ENCODE assay signal across 17 cellular contexts in the genomic region with DNA sequence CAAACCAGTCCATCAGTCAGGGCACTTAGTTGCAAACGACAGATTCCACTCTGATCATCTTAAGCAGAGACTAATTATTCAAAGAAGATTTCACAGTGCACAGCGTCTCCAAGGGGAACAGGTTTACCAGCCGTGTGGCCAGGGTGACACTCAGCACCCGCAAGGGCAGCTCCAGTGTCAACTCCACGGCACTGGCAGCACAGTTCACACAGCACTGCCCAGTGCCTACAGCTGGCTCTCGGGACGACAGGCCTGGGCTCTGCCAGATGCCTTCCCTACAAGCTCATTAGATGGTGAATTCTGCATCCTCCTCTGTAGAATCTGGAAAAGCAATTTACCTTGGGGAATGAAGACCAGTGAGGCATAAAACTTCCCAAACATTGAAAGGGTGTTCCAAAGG. TPM values are rescaled to one million over a fixed set of nuclear protein-coding genes. Genes with fewer than 3 reads are reported as not detected.
DNase-seq lines count a peak whose midpoint lies in the region; ATAC-seq and TF ChIP-seq lines count a peak whose summit lies in the region.
"Had no signal": no experiment of that assay in that cellular context is flagged by ENCODE, and none has a peak within 500 bp of the region (broad histone marks: within the 10 kb centered on the region; RNA-seq: fewer than 3 reads in every experiment).

No MANE protein-coding gene starts in this region.

- no peak overlapping the region for H3K4me3 ChIP-seq in BLaER1 treated with 17β-estradiol and CSF1 and Interleukin-3, amounts not matched to agents 10 nM and 100 nM
- H3K4me3 ChIP-seq in DOHH2 (ENCODE audit: low read length) (peak overlapping the region; percentile 71), right cardiac atrium (ENCODE audit: low read length) (no peak overlapping the region), spleen (peak overlapping the region in 1 of 8 donors; percentile 44)
- H3K4me3 ChIP-seq: K562 had no signal

- no peak for TF ChIP-seq POLR2A in spleen (IDR thresholded peaks at IDR 0.05)

- intact Hi-C loops in right cardiac atrium (cut with DNase I) (no loop called here), spleen (cut with DNase I; ENCODE audit: low total_unique reads) (no loop called here)

- WGBS in right cardiac atrium, result 60% methylated on average over 7 of the region's 7 CpGs
- 61 to 77% (median 75%) methylated on average over 4 to 7 of the region's 7 CpGs for whole genome bisulfite sequencing in spleen, 5 donors

- no peaks in the 10 kb centered on the region for H3K9me2 ChIP-seq in DOHH2 (replicated peaks; ENCODE audit: control insufficient read depth, low read length)

- peak overlapping the region in 6 of 11 experiments; percentile 15 to 76 (median 72); a peak in 11 of 22 replicates for H3K9ac ChIP-seq in BLaER1 treated with 17β-estradiol and CSF1 and Interleukin-3, amounts not matched to agents 10 nM and 100 nM

- DNase-seq in right cardiac atrium (no peak), spleen (peak; percentile 82)
- DNase-seq: ACHN, DMS 273 treated with DMSO at 0.1 percent for 48 hours, GOT3, NCI-H1105 treated with DMSO at 0.1 percent for 48 hours, NCI-H1694 treated with DMSO at 0.1 percent for 48 hours had no signal

- no peaks in the 10 kb centered on the region for H3K79me2 ChIP-seq in DOHH2 (ENCODE audit: control insufficient read depth, low read length)

- no peaks in the 10 kb centered on the region for H4K20me1 ChIP-seq in BLaER1 treated with 17β-estradiol and CSF1 and Interleukin-3, amounts not matched to agents 10 nM and 100 nM
- H4K20me1 ChIP-seq in DOHH2 (ENCODE audit: control insufficient read depth, insufficient read depth, low read depth, low read length), result no peaks in the 10 kb centered on the region

- no peaks in the 10 kb centered on the region for H3K27me3 ChIP-seq in BLaER1 treated with 17β-estradiol and CSF1 and Interleukin-3, amounts not matched to agents 10 nM and 100 nM
- H3K27me3 ChIP-seq in DOHH2 (ENCODE audit: control insufficient read depth, low read length), result no peaks in the 10 kb centered on the region
- no peaks in the 10 kb centered on the region for H3K27me3 ChIP-seq in right cardiac atrium (ENCODE audit: control insufficient read depth, insufficient read depth)
- no peaks in the 10 kb centered on the region for H3K27me3 ChIP-seq in spleen (replicated peaks in 1 of 7)

- peaks cover 7 to 78% (median 27%) of the 10 kb centered on the region in 10 experiments for H3K4me1 ChIP-seq in BLaER1 treated with 17β-estradiol and CSF1 and Interleukin-3, amounts not matched to agents 10 nM and 100 nM
- H3K4me1 ChIP-seq in DOHH2 (ENCODE audit: control insufficient read depth, low read length), result peaks cover 38% of the 10 kb centered on the region
- H3K4me1 ChIP-seq in right cardiac atrium (ENCODE audit: control insufficient read depth, insufficient read depth, low read length), result peaks cover 4% of the 10 kb centered on the region
- peaks cover 7 to 56% (median 36%) of the 10 kb centered on the region in 6 donors for H3K4me1 ChIP-seq in spleen

- H3F3A ChIP-seq in DOHH2 (ENCODE audit: control insufficient read depth, insufficient read depth), result 0 out of 2 replicates have a peak, but pooled peaks cover 3% of the 10 kb centered on the region

- peaks cover 9 to 32% (median 16%) of the 10 kb centered on the region in 11 experiments for H3K9me3 ChIP-seq in BLaER1 treated with 17β-estradiol and CSF1 and Interleukin-3, amounts not matched to agents 10 nM and 100 nM (replicated peaks in 1 of 11)
- H3K9me3 ChIP-seq in DOHH2 (ENCODE audit: control insufficient read depth, insufficient read depth, low read length), result peaks cover 8% of the 10 kb centered on the region
- H3K9me3 ChIP-seq in right cardiac atrium (ENCODE audit: control insufficient read depth, low read length), result no peaks in the 10 kb centered on the region
- no peaks in the 10 kb centered on the region for H3K9me3 ChIP-seq in spleen

- H3K27ac ChIP-seq in BLaER1 treated with 17β-estradiol and CSF1 and Interleukin-3, amounts not matched to agents 10 nM and 100 nM, result peak overlapping the region in 9 of 11 experiments; percentile 14 to 95 (median 77); a peak in 16 of 22 replicates
- H3K27ac ChIP-seq in DOHH2 (ENCODE audit: low read depth, low read length), result peak overlapping the region; percentile 83
- H3K27ac ChIP-seq in right cardiac atrium (ENCODE audit: low read length), result peak overlapping the region; percentile 26
- H3K27ac ChIP-seq in spleen, result peak overlapping the region; percentile 35 to 95 (median 85)

- ATAC-seq in right cardiac atrium (peak in 1 of 2 donors; percentile 23), GM19324 (IDR thresholded peaks at IDR 0.05; ENCODE audit: low FRiP score, unreplicated experiment) (no peak), GM18519 (IDR thresholded peaks at IDR 0.05; ENCODE audit: low FRiP score, unreplicated experiment) (no peak), HG02885 (IDR thresholded peaks at IDR 0.05; ENCODE audit: poor library complexity, unreplicated experiment) (no peak)
- ATAC-seq: HCT116, K562, SK-N-SH treated with all-trans-retinoic acid at 6 μM for 48 hours had no signal

- H3K4me2 ChIP-seq in BLaER1 treated with 17β-estradiol and CSF1 and Interleukin-3, amounts not matched to agents 10 nM and 100 nM, result peak overlapping the region in 10 of 11 experiments; percentile 17 to 88 (median 69); a peak in 15 of 22 replicates
- peak overlapping the region; percentile 95 for H3K4me2 ChIP-seq in DOHH2 (ENCODE audit: low read length)

- TF ChIP-seq CTCF in DOHH2 (IDR thresholded peaks at IDR 0.05; ENCODE audit: low read depth, low read length, poor library complexity, severe bottlenecking) (no peak), spleen (IDR thresholded peaks at IDR 0.05 in 8 of 11, conservative IDR thresholded peaks at IDR 0.05 in 3 of 11) (no peak)

- H3K36me3 ChIP-seq in BLaER1 treated with 17β-estradiol and CSF1 and Interleukin-3, amounts not matched to agents 10 nM and 100 nM, result 0 out of 22 replicates have a peak, but pooled peaks cover 0 to 4% (median 0%) of the 10 kb centered on the region in 11 experiments
- H3K36me3 ChIP-seq in DOHH2 (ENCODE audit: control insufficient read depth, low read length), result peaks cover 7% of the 10 kb centered on the region; the same call in 1 of the 2 replicates
- no peaks in the 10 kb centered on the region for H3K36me3 ChIP-seq in spleen

RNA-seq across cellular contexts. Expression of gene OR10P1, which starts 4.9 kb away (rescaled TPM):
- 1 to 10 TPM; 1.3 to 2.9 (median 1.4) TPM for total RNA-seq in right cardiac atrium
- 1.6 TPM for polyA plus RNA-seq in right cardiac atrium
- not detected for total RNA-seq in spleen
- not detected for polyA plus RNA-seq in spleen
- total RNA-seq: K562, NCI-H460, RPMI7951 had no signal
- polyA plus RNA-seq: K562 had no signal

Comparison
In these comparisons a context has a peak if more than half of its experiments do, and no peak if none do; other contexts are left out.
1. H3K27ac ChIP-seq: peak in every context shown above with its lines; median percentile 85 in spleen; 83 in DOHH2; 77 in BLaER1 treated with 17β-estradiol and CSF1 and Interleukin-3, amounts not matched to agents 10 nM and 100 nM; 26 in right cardiac atrium.